Comparison of ENCODE assay signal across 28 cellular contexts in genomic region chr12:132224484-132224883, GRCh38.
"Had no signal": no experiment of that assay in that cellular context is flagged by ENCODE, and none has a peak within 500 bp of the region (broad histone marks: within the 10 kb centered on the region; RNA-seq: fewer than 3 reads in every experiment).

No MANE protein-coding gene starts in this region.

- H3K4me3 ChIP-seq: coronary artery, esophagus squamous epithelium, lung, mucosa of descending colon, prostate gland, sigmoid colon, thyroid gland, vagina had no signal

- H3K9me3 Mint-ChIP-seq: natural killer cell treated with Interleukin-12 subunit alpha and Interleukin-12 subunit beta and Interleukin-15 and Interleukin-18, amount 100 ng/mL, for 72 hours; stimulated activated effector memory CD8-positive, alpha-beta T cell treated with anti-CD3 and anti-CD28 coated beads, Interleukin-12 subunit alpha, Interleukin-12 subunit beta, amount 100 ng/mL, for 72 hours; stimulated activated naive CD8-positive, alpha-beta T cell treated with anti-CD3 and anti-CD28 coated beads, Interleukin-15, Interleukin-2, amounts not matched to agents 100 ng/mL and 50 ng/mL, for 24 hours had no signal

- ATAC-seq: mucosa of descending colon; natural killer cell treated with Interleukin-12 subunit alpha and Interleukin-12 subunit beta and Interleukin-15 and Interleukin-18, amount 100 ng/mL, for 72 hours; right cardiac atrium; stimulated activated effector memory CD8-positive, alpha-beta T cell treated with anti-CD3 and anti-CD28 coated beads, Interleukin-12 subunit alpha, Interleukin-12 subunit beta, amount 100 ng/mL, for 72 hours had no signal

- H3K36me3 Mint-ChIP-seq: immature natural killer cell; memory B cell; mesothelial cell of epicardium; natural killer cell treated with Interleukin-12 subunit alpha and Interleukin-12 subunit beta and Interleukin-15 and Interleukin-18, amount 100 ng/mL, for 72 hours; stimulated activated effector memory CD8-positive, alpha-beta T cell treated with anti-CD3 and anti-CD28 coated beads, Interleukin-12 subunit alpha, Interleukin-12 subunit beta, amount 100 ng/mL, for 72 hours had no signal

- H3K36me3 ChIP-seq: esophagus squamous epithelium, prostate gland, sigmoid colon, thyroid gland, vagina had no signal

- DNase-seq: dermis blood vessel endothelial cell; effector memory CD4-positive, alpha-beta T cell; erythroblast; esophagus squamous epithelium; foreskin melanocyte; glutamatergic neuron; hypothalamus; immature natural killer cell; islet precursor cell; mucosa of descending colon; naive B cell; right cardiac atrium; stimulated activated CD4-positive, alpha-beta T cell treated with anti-CD3 and anti-CD28 coated beads, Interleukin-2, amount 100 ng/mL, for 24 hours; stimulated activated CD4-positive, alpha-beta T cell treated with anti-CD3 and anti-CD28 coated beads, Interleukin-4, amount 100 ng/mL, for 24 hours; thyroid gland; trophoblast cell had no signal

- H3K4me1 ChIP-seq: esophagus squamous epithelium, prostate gland, sigmoid colon, vagina had no signal

- H3K9me3 ChIP-seq: esophagus squamous epithelium, mucosa of descending colon, prostate gland, sigmoid colon, thyroid gland, vagina had no signal

- H2AFZ ChIP-seq: parathyroid adenoma had no signal

- H3K9ac ChIP-seq: parathyroid adenoma had no signal

- H3K4me3 Mint-ChIP-seq: immature natural killer cell; memory B cell; mesothelial cell of epicardium; naive B cell; natural killer cell treated with Interleukin-12 subunit alpha and Interleukin-12 subunit beta and Interleukin-15 and Interleukin-18, amount 100 ng/mL, for 72 hours; neural crest cell; stimulated activated effector memory CD8-positive, alpha-beta T cell treated with anti-CD3 and anti-CD28 coated beads, Interleukin-12 subunit alpha, Interleukin-12 subunit beta, amount 100 ng/mL, for 72 hours; stimulated activated naive CD8-positive, alpha-beta T cell treated with anti-CD3 and anti-CD28 coated beads, Interleukin-15, Interleukin-2, amounts not matched to agents 100 ng/mL and 50 ng/mL, for 24 hours had no signal

- H3K27me3 ChIP-seq: thyroid gland, vagina had no signal

- H3K27ac ChIP-seq: coronary artery, esophagus squamous epithelium, parathyroid adenoma, prostate gland, sigmoid colon, thyroid gland, vagina had no signal

- H3K27ac Mint-ChIP-seq: immature natural killer cell; memory B cell; mesothelial cell of epicardium; naive B cell; natural killer cell treated with Interleukin-12 subunit alpha and Interleukin-12 subunit beta and Interleukin-15 and Interleukin-18, amount 100 ng/mL, for 72 hours; stimulated activated effector memory CD8-positive, alpha-beta T cell treated with anti-CD3 and anti-CD28 coated beads, Interleukin-12 subunit alpha, Interleukin-12 subunit beta, amount 100 ng/mL, for 72 hours; stimulated activated naive CD8-positive, alpha-beta T cell treated with anti-CD3 and anti-CD28 coated beads, Interleukin-15, Interleukin-2, amounts not matched to agents 100 ng/mL and 50 ng/mL, for 24 hours had no signal
